26 cellular contexts compared by ENCODE assay signal in genomic region chrX:27309406-27309805, GRCh38.
"Had no signal": no experiment of that assay in that cellular context is flagged by ENCODE, and none has a peak within 500 bp of the region (broad histone marks: within the 10 kb centered on the region; RNA-seq: fewer than 3 reads in every experiment).

No MANE protein-coding gene starts in this region.

- H3K9ac ChIP-seq: neural progenitor cell, parathyroid adenoma had no signal

- H3K79me2 ChIP-seq: parathyroid adenoma had no signal

- FAIRE-seq: frontal cortex, keratinocyte had no signal

- H3K27me3 ChIP-seq: esophagus squamous epithelium, neural progenitor cell, right atrium auricular region, suprapubic skin had no signal

- H2AFZ ChIP-seq: neural progenitor cell, parathyroid adenoma had no signal

- H3K27ac ChIP-seq: esophagus squamous epithelium, neural progenitor cell, parathyroid adenoma, right atrium auricular region, suprapubic skin had no signal

- H3K4me3 ChIP-seq: esophagus squamous epithelium, lung, neural progenitor cell, right atrium auricular region, smooth muscle cell, suprapubic skin had no signal

- H3K36me3 ChIP-seq: esophagus squamous epithelium, neural progenitor cell, right atrium auricular region, suprapubic skin had no signal

- ATAC-seq: naive thymus-derived CD4-positive, alpha-beta T cell; sciatic nerve; stimulated activated naive CD8-positive, alpha-beta T cell treated with anti-CD3 and anti-CD28 coated beads, Interleukin-15, amount 100 ng/mL, for 72 hours had no signal

- DNase-seq: cerebellar nuclear complex; cortex of kidney; effector CD8-positive, alpha-beta T cell; endodermal cell; erythroblast; esophagus squamous epithelium; head of caudate nucleus; mesendoderm; midbrain; naive thymus-derived CD4-positive, alpha-beta T cell; stimulated activated CD4-positive, alpha-beta T cell treated with anti-CD3 and anti-CD28 coated beads, Interleukin-12 subunit alpha, Interleukin-12 subunit beta, amount 100 ng/mL, for 4 hours; stimulated activated CD4-positive, alpha-beta T cell treated with anti-CD3 and anti-CD28 coated beads, Interleukin-1b, Interleukin-23, amount 100 ng/mL, for 48 hours; stimulated activated CD4-positive, alpha-beta T cell treated with anti-CD3 and anti-CD28 coated beads, Interleukin-4, amount 100 ng/mL, for 1 hour; stimulated activated CD8-positive, alpha-beta memory T cell treated with anti-CD3 and anti-CD28 coated beads, Interleukin-4, amount 100 ng/mL, for 48 hours; stimulated activated naive CD4-positive, alpha-beta T cell; stimulated activated naive CD8-positive, alpha-beta T cell treated with anti-CD3 and anti-CD28 coated beads, Interleukin-15, amount 100 ng/mL, for 72 hours; trophoblast cell had no signal

- H3K9me3 ChIP-seq: esophagus squamous epithelium, right atrium auricular region, suprapubic skin had no signal

- H3K4me1 ChIP-seq: esophagus squamous epithelium, neural progenitor cell, parathyroid adenoma, right atrium auricular region, suprapubic skin had no signal

- H3K4me2 ChIP-seq: neural progenitor cell, smooth muscle cell had no signal
